1 cellular context compared by ENCODE assay signal in the genomic region with DNA sequence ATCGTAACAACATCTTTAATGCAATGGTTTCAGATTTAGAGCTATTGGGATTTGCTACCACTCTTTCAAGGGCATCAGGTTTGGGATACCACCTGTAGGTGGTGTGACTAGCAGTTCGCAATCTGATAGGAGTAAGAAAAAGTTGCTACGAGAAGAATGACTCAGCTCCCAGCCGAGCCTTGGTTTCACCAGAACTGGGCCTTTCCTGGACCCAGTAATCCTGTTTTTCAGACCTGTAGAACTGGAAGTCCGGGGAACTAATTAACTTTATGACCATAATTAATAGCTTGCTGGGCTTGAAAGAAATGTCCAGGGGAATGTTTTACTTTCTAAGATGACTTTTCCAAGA.
TF ChIP-seq lines count a peak whose summit lies in the region.

No MANE protein-coding gene starts in this region.

TF ChIP-seq in HepG2, 621 proteins besides CTCF, POLR2A, EP300 and RAD21 (continued from another document):
- TF ChIP-seq ZBTB43 (CRISPR knock-in tag; conservative IDR thresholded peaks at IDR 0.05) (0 out of 2 replicates have a peak, but pooled peaks have one; percentile 0), SMAD3 (CRISPR knock-in tag; IDR thresholded peaks at IDR 0.05) (no peak; the same call in 1 of the 2 replicates), ZNF205 (CRISPR knock-in tag; IDR thresholded peaks at IDR 0.05) (0 out of 2 replicates have a peak, but pooled peaks have one; percentile 2), MXD4 (CRISPR knock-in tag; IDR thresholded peaks at IDR 0.05) (0 out of 2 replicates have a peak, but pooled peaks have one; percentile 7), STAT5B (CRISPR knock-in tag; IDR thresholded peaks at IDR 0.05) (0 out of 2 replicates have a peak, but pooled peaks have one; percentile 3), ZNF292 (CRISPR knock-in tag; IDR thresholded peaks at IDR 0.05; ENCODE audit: borderline replicate concordance, low read depth) (0 out of 2 replicates have a peak, but pooled peaks have one; percentile 1), ZNF614 (CRISPR knock-in tag; IDR thresholded peaks at IDR 0.05; ENCODE audit: borderline replicate concordance) (no peak), TGIF2 (CRISPR knock-in tag; IDR thresholded peaks at IDR 0.05) (no peak), SKI (IDR thresholded peaks at IDR 0.05; ENCODE audit: partially characterized antibody) (peak; percentile 16), ELF3 (CRISPR knock-in tag; IDR thresholded peaks at IDR 0.05) (peak; percentile 3; the same call in 1 of the 2 replicates), KAT7 (CRISPR knock-in tag; IDR thresholded peaks at IDR 0.05; ENCODE audit: borderline replicate concordance) (0 out of 2 replicates have a peak, but pooled peaks have one; percentile 35), SALL2 (CRISPR knock-in tag; IDR thresholded peaks at IDR 0.05) (no peak)
- TF ChIP-seq, protein P1, sequence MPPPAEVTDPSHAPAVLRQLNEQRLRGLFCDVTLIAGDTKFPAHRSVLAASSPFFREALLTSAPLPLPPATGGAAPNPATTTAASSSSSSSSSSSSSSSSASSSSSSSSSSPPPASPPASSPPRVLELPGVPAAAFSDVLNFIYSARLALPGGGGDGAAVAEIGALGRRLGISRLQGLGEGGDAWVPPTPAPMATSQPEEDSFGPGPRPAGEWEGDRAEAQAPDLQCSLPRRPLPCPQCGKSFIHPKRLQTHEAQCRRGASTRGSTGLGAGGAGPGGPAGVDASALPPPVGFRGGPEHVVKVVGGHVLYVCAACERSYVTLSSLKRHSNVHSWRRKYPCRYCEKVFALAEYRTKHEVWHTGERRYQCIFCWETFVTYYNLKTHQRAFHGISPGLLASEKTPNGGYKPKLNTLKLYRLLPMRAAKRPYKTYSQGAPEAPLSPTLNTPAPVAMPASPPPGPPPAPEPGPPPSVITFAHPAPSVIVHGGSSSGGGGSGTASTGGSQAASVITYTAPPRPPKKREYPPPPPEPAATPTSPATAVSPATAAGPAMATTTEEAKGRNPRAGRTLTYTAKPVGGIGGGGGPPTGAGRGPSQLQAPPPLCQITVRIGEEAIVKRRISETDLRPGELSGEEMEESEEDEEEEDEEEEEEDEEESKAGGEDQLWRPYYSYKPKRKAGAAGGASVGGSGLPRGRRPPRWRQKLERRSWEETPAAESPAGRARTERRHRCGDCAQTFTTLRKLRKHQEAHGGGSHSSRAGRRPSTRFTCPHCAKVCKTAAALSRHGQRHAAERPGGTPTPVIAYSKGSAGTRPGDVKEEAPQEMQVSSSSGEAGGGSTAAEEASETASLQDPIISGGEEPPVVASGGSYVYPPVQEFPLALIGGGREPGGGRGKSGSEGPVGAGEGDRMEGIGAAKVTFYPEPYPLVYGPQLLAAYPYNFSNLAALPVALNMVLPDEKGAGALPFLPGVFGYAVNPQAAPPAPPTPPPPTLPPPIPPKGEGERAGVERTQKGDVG (CRISPR knock-in tag; IDR thresholded peaks at IDR 0.05; ENCODE audit: borderline replicate concordance): 0 out of 2 replicates have a peak, but pooled peaks have one; percentile 3
